In genomic region chr1:184387871-184388670, GRCh38 we compare ENCODE assay signal across 8 cellular contexts. TPM values are rescaled to one million over a fixed set of nuclear protein-coding genes. Genes with fewer than 3 reads are reported as not detected.
DNase-seq lines count a peak whose midpoint lies in the region; ATAC-seq and TF ChIP-seq lines count a peak whose summit lies in the region.

No MANE protein-coding gene starts in this region.

- no peak for TF ChIP-seq CTCF in fibroblast of mammary gland (conservative IDR thresholded peaks at IDR 0.05; ENCODE audit: control insufficient read depth, insufficient read depth, low read depth, low read length)
- no peak for TF ChIP-seq CTCF in vagina (IDR thresholded peaks at IDR 0.05)

- no peaks in the 10 kb centered on the region for H3K9me3 Mint-ChIP-seq in activated CD8-positive, alpha-beta T cell treated with anti-CD3 and anti-CD28 coated beads, Interleukin-2, amount 10 ng/mL, durations not matched to agents 7 days and 5 days (ENCODE audit: insufficient read depth)
- no peaks in the 10 kb centered on the region for H3K9me3 Mint-ChIP-seq in naive B cell

- H3K36me3 Mint-ChIP-seq in activated CD8-positive, alpha-beta T cell treated with anti-CD3 and anti-CD28 coated beads, Interleukin-2, amount 10 ng/mL, durations not matched to agents 7 days and 5 days (ENCODE audit: low read depth): no peaks in the 10 kb centered on the region
- peaks cover 0 to 7% of the 10 kb centered on the region in 2 donors for H3K36me3 Mint-ChIP-seq in naive B cell

- H3K9me3 ChIP-seq in vagina: no peaks in the 10 kb centered on the region

- peak overlapping the region; percentile 95 for H3K27ac ChIP-seq in vagina

- POLR2A ChIA-PET in activated CD8-positive, alpha-beta T cell treated with anti-CD3 and anti-CD28 coated beads, Interleukin-2, amount 10 ng/mL, durations not matched to agents 7 days and 5 days (lab: Charles Lee): no interaction called here

- peaks cover 55% of the 10 kb centered on the region for H3K4me1 ChIP-seq in vagina

- intact Hi-C loops in vagina (cut with DNase I): loop anchor here (5.0 to 10.0 kb wide), 2 partner anchors 174 to 767 kb away; partner anchors contain the start of genes SWT1 and TRMT1L

- H3K27me3 ChIP-seq in vagina: no peaks in the 10 kb centered on the region

- H3K27ac Mint-ChIP-seq in activated CD8-positive, alpha-beta T cell treated with anti-CD3 and anti-CD28 coated beads, Interleukin-2, amount 10 ng/mL, durations not matched to agents 7 days and 5 days: peak overlapping the region; percentile 66
- H3K27ac Mint-ChIP-seq in naive B cell: peak overlapping the region in 2 of 6 donors; percentile 6 to 59

- no peak for ATAC-seq in activated CD8-positive, alpha-beta T cell treated with anti-CD3 and anti-CD28 coated beads, Interleukin-2, amount 10 ng/mL, durations not matched to agents 7 days and 5 days
- no peak for ATAC-seq in naive B cell (ENCODE audit: low read depth in 2 of 2)
- ATAC-seq in HG03442 (IDR thresholded peaks at IDR 0.05; ENCODE audit: unreplicated experiment): no peak
- ATAC-seq in GM18873 (IDR thresholded peaks at IDR 0.05; ENCODE audit: low FRiP score, unreplicated experiment): no peak

- H3K4me1 Mint-ChIP-seq in activated CD8-positive, alpha-beta T cell treated with anti-CD3 and anti-CD28 coated beads, Interleukin-2, amount 10 ng/mL, durations not matched to agents 7 days and 5 days (ENCODE audit: low read depth): peaks cover 19% of the 10 kb centered on the region
- peaks cover 11 to 28% (median 22%) of the 10 kb centered on the region in 3 donors for H3K4me1 Mint-ChIP-seq in naive B cell

- DNase-seq in DMS53 treated with DMSO at 0.1 percent for 48 hours (lab: John Stamatoyannopoulos, UW; ENCODE audit: unreplicated experiment): peak; percentile 23
- DNase-seq in LoVo (ENCODE audit: low spot score): peak; percentile 38
- DNase-seq in activated CD8-positive, alpha-beta T cell treated with anti-CD3 and anti-CD28 coated beads, Interleukin-2, amount 10 ng/mL, durations not matched to agents 7 days and 5 days: peak; percentile 40
- peak; percentile 87 for DNase-seq in fibroblast of mammary gland (ENCODE audit: low read depth)
- no peak for DNase-seq in naive B cell
- no peak for DNase-seq in vagina (ENCODE audit: extremely low spot score in 2 of 2)

- CTCF ChIA-PET in activated CD8-positive, alpha-beta T cell treated with anti-CD3 and anti-CD28 coated beads, Interleukin-2, amount 10 ng/mL, durations not matched to agents 7 days and 5 days (lab: Charles Lee): no interaction called here

- no peaks in the 10 kb centered on the region for H3K36me3 ChIP-seq in vagina

- peak overlapping the region; percentile 80 for H3K4me3 Mint-ChIP-seq in activated CD8-positive, alpha-beta T cell treated with anti-CD3 and anti-CD28 coated beads, Interleukin-2, amount 10 ng/mL, durations not matched to agents 7 days and 5 days
- H3K4me3 Mint-ChIP-seq in naive B cell: peak overlapping the region; percentile 72 to 94 (median 87)

- H3K4me3 ChIP-seq in fibroblast of mammary gland (ENCODE audit: control insufficient read depth, low read depth, low read length) (peak overlapping the region; percentile 65), vagina (peak overlapping the region; percentile 68 to 95)

- peaks cover 62% of the 10 kb centered on the region for H3K27me3 Mint-ChIP-seq in activated CD8-positive, alpha-beta T cell treated with anti-CD3 and anti-CD28 coated beads, Interleukin-2, amount 10 ng/mL, durations not matched to agents 7 days and 5 days (ENCODE audit: low read depth)
- peaks cover 41 to 57% (median 56%) of the 10 kb centered on the region in 3 donors for H3K27me3 Mint-ChIP-seq in naive B cell

- peak in 1 of 2 donors; percentile 7 for TF ChIP-seq POLR2A in vagina (IDR thresholded peaks at IDR 0.05)

RNA-seq across cellular contexts. Expression of gene C1orf21, which starts 1.2 kb away (rescaled TPM):
- total RNA-seq in activated CD8-positive, alpha-beta T cell treated with anti-CD3 and anti-CD28 coated beads, Interleukin-2, amount 10 ng/mL, durations not matched to agents 7 days and 5 days: 1 to 10 TPM; 4.6 to 5.1 TPM
- polyA plus RNA-seq in naive B cell (ENCODE audit: low read depth in 6 of 6): 1 to 10 TPM in 1 of 6 donors, under 1 TPM in 4, not detected in 1; 0.08 to 1.9 (median 0.16) TPM
- total RNA-seq in vagina: 24.1 TPM

Comparison
In these comparisons a context has a peak if more than half of its experiments do, and no peak if none do; other contexts are left out.
1. DNase-seq: peak in DMS53 treated with DMSO at 0.1 percent for 48 hours (single experiment), LoVo (single experiment), activated CD8-positive, alpha-beta T cell treated with anti-CD3 and anti-CD28 coated beads, Interleukin-2, amount 10 ng/mL, durations not matched to agents 7 days and 5 days (single experiment) and fibroblast of mammary gland (single experiment); none in naive B cell (single experiment) and vagina (0 of 2).